ENCODE assay signal across 13 cellular contexts in the genomic region with DNA sequence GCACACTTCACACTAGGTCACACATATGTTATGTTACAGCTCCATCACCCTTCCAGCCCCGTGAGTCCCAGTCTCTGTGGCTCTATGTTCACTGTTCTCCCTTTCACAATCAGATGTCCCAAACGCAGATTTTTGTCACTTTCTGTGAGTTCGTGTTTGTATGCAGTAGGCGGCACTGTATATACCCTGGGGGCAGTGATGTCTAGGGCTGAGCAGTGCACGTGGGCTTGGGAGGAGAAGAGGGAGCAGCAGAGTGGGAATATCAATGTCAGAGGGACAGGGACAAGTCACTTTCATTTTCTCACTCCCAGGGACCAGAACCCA. TPM values are rescaled to one million over a fixed set of nuclear protein-coding genes. Genes with fewer than 3 reads are reported as not detected.
"Had no signal": no experiment of that assay in that cellular context is flagged by ENCODE, and none has a peak within 500 bp of the region (broad histone marks: within the 10 kb centered on the region; RNA-seq: fewer than 3 reads in every experiment).

No MANE protein-coding gene starts in this region.

- H3K27me3 ChIP-seq: breast epithelium, esophagus squamous epithelium, foreskin keratinocyte, heart left ventricle, suprapubic skin had no signal

- ATAC-seq: activated CD8-positive, alpha-beta memory T cell treated with anti-CD3 and anti-CD28 coated beads, Interleukin-2, amount 10 ng/mL, durations not matched to agents 7 days and 5 days; activated T-cell treated with anti-CD3 and anti-CD28 coated beads, Interleukin-2, amount 50 U/mL, for 4 hours; foreskin keratinocyte; heart left ventricle; stimulated activated naive CD8-positive, alpha-beta T cell treated with anti-CD3 and anti-CD28 coated beads, Interleukin-15, Interleukin-2, amounts not matched to agents 100 U/mL and 50 U/mL, for 24 hours; T-helper 17 cell had no signal

- DNase-seq: activated CD8-positive, alpha-beta memory T cell treated with anti-CD3 and anti-CD28 coated beads, Interleukin-2, amount 10 ng/mL, durations not matched to agents 7 days and 5 days; activated effector memory CD4-positive, alpha-beta T cell treated with anti-CD3 and anti-CD28 coated beads, Interleukin-2, amount 50 U/mL, for 16 hours; activated naive CD8-positive, alpha-beta T cell treated with anti-CD3 and anti-CD28 coated beads for 36 hours; activated T-cell treated with anti-CD3 and anti-CD28 coated beads, Interleukin-2, amount 50 U/mL, for 4 hours; esophagus squamous epithelium; foreskin keratinocyte; heart left ventricle; mesenchymal stem cell; T-helper 17 cell had no signal

- H3K27ac ChIP-seq: breast epithelium, esophagus squamous epithelium, foreskin keratinocyte, heart left ventricle, suprapubic skin had no signal

- H3K4me1 ChIP-seq: breast epithelium, foreskin keratinocyte, heart left ventricle, suprapubic skin had no signal

- H3K36me3 ChIP-seq: breast epithelium, esophagus squamous epithelium, heart left ventricle, suprapubic skin had no signal

- H3K9me3 ChIP-seq: breast epithelium, esophagus squamous epithelium, suprapubic skin had no signal

- H3K4me3 ChIP-seq: breast epithelium, esophagus squamous epithelium, heart left ventricle, suprapubic skin had no signal

RNA-seq across cellular contexts. Expression of a gene that starts 22.0 kb away (rescaled TPM):
- total RNA-seq: activated CD8-positive, alpha-beta memory T cell treated with anti-CD3 and anti-CD28 coated beads, Interleukin-2, amount 10 ng/mL, durations not matched to agents 7 days and 5 days; activated naive CD8-positive, alpha-beta T cell treated with anti-CD3 and anti-CD28 coated beads for 36 hours; activated T-cell treated with anti-CD3 and anti-CD28 coated beads, Interleukin-2, amount 50 U/mL, for 4 hours; breast epithelium; esophagus squamous epithelium; foreskin keratinocyte; heart left ventricle; omental fat pad; suprapubic skin had no signal
- polyA plus RNA-seq: foreskin keratinocyte, heart left ventricle had no signal
